Comparison of ENCODE assay signal across 8 cellular contexts in the genomic region with DNA sequence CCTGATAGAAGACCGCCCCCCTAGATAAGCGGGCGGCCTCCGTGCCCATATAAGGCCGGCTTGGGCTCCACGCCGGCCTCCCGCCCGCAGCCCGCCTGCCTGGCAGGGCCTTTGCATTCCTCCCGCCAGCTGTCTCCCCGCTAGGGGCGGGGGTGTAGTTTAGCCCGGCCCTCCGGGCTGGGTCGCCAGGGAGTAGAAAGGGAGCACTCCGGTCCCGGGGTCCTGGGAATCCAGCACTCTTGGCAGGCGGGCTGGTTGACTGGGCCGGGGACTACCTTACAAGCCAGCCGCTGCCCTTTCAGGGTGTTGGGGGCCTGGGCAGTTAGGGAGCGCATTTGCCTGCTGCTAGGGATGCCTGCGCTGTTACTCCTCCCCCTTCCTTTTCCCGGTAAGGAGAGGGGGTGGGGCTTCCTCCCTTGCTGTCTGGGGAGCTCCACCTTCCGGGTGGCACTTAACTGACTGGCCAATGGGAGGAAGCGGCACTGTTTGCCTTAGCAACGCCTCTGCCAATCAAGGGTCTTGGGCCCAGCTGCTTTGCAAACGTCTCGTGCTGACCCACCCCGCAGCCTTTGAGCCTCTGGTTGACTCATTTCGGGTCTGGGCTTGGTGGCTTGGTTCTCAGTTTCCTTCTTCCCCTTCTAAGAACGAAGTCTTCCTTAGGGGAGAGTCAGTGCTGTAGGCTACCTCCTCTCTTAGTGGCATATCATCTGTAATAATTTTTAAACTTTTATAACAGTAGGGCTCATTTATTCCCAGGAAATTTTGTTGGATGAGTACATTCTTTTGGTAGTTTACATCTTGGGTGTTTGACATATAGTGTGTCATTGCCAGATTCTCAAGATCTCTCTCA. TPM values are rescaled to one million over a fixed set of nuclear protein-coding genes. Genes with fewer than 3 reads are reported as not detected.
DNase-seq lines count a peak whose midpoint lies in the region; ATAC-seq and TF ChIP-seq lines count a peak whose summit lies in the region.

No MANE protein-coding gene starts in this region.

- H3K27ac ChIP-seq in 22Rv1 (peak overlapping the region; percentile 85), gastrocnemius medialis (peak overlapping the region; percentile 89 to 98 (median 92))

- peak overlapping the region; percentile 20 for H3K4me3 ChIP-seq in iPS-11a (ENCODE audit: low read depth, low read length)
- peak overlapping the region; percentile 51 to 88 (median 65) for H3K4me3 ChIP-seq in gastrocnemius medialis

- peak; percentile 49 for ATAC-seq in GM18858 (IDR thresholded peaks at IDR 0.05; ENCODE audit: unreplicated experiment)
- peak; percentile 69 for ATAC-seq in HG03066 (IDR thresholded peaks at IDR 0.05; ENCODE audit: low read depth, unreplicated experiment)
- peak; percentile 77 to 79 for ATAC-seq in gastrocnemius medialis

- peaks cover 0 to 36% of the 10 kb centered on the region in 2 donors for H3K36me3 ChIP-seq in gastrocnemius medialis

- DNase-seq in NCI-H2107 treated with DMSO at 0.1 percent for 48 hours (lab: John Stamatoyannopoulos, UW; ENCODE audit: unreplicated experiment) (peak; percentile 47), UCSD-AML1 (lab: John Stamatoyannopoulos, UW; ENCODE audit: unreplicated experiment) (peak; percentile 92), brain pericyte (ENCODE audit: low read depth, low spot score) (peak; percentile 96), gastrocnemius medialis (peak; percentile 99)

- peaks cover 30 to 41% of the 10 kb centered on the region in 2 donors for H3K4me1 ChIP-seq in gastrocnemius medialis

- H3K27me3 ChIP-seq in gastrocnemius medialis, result no peaks in the 10 kb centered on the region

- no peaks in the 10 kb centered on the region for H3K9me3 ChIP-seq in gastrocnemius medialis

- intact Hi-C loops in gastrocnemius medialis (cut with DNase I; ENCODE audit: low total_unique reads), result loop anchor here (5.0 to 10.0 kb wide), 6 partner anchors 193 to 1440 kb away; partner anchors contain the start of genes ABCC10, BICRAL, POLH and TFEB

- in situ Hi-C loops in gastrocnemius medialis (cut with MboI; ENCODE audit: low sequenced_read_pairs in 4 of 4), result no loop called here

- TF ChIP-seq CTCF in 22Rv1 (IDR thresholded peaks at IDR 0.05) (no peak), gastrocnemius medialis (IDR thresholded peaks at IDR 0.05 in 4 of 5, conservative IDR thresholded peaks at IDR 0.05 in 1 of 5) (peak in 3 of 5 experiments; percentile 28 to 48 (median 36))

- TF ChIP-seq POLR2A in gastrocnemius medialis (IDR thresholded peaks at IDR 0.05), result peak; percentile 64 to 82

RNA-seq across cellular contexts. Expression of gene SRF, which starts 3.4 kb away (rescaled TPM):
- 10 to 100 TPM; 35.2 to 54.7 (median 44.9) TPM for total RNA-seq in gastrocnemius medialis

RNA-seq across cellular contexts. Expression of gene CUL9, which starts 7.5 kb away (rescaled TPM):
- total RNA-seq in gastrocnemius medialis, result 10 to 100 TPM in 1 of 4 donors, 1 to 10 TPM in 3; 5.3 to 20.1 (median 7.1) TPM

RNA-seq across cellular contexts. Expression of gene DNPH1, which starts 54.8 kb away (rescaled TPM):
- 10 to 100 TPM; 42.3 to 87.6 (median 69.2) TPM for total RNA-seq in gastrocnemius medialis

Comparison
In these comparisons a context has a peak if more than half of its experiments do, and no peak if none do; other contexts are left out.
1. Peak in every context shown above with its lines: DNase-seq, ATAC-seq, H3K4me3 ChIP-seq and H3K27ac ChIP-seq.
2. DNase-seq: peak in every context shown above with its lines; median percentile 99 in gastrocnemius medialis; 96 in brain pericyte; 92 in UCSD-AML1; 47 in NCI-H2107 treated with DMSO at 0.1 percent for 48 hours.